ENCODE assay signal across 9 cellular contexts in the genomic region with DNA sequence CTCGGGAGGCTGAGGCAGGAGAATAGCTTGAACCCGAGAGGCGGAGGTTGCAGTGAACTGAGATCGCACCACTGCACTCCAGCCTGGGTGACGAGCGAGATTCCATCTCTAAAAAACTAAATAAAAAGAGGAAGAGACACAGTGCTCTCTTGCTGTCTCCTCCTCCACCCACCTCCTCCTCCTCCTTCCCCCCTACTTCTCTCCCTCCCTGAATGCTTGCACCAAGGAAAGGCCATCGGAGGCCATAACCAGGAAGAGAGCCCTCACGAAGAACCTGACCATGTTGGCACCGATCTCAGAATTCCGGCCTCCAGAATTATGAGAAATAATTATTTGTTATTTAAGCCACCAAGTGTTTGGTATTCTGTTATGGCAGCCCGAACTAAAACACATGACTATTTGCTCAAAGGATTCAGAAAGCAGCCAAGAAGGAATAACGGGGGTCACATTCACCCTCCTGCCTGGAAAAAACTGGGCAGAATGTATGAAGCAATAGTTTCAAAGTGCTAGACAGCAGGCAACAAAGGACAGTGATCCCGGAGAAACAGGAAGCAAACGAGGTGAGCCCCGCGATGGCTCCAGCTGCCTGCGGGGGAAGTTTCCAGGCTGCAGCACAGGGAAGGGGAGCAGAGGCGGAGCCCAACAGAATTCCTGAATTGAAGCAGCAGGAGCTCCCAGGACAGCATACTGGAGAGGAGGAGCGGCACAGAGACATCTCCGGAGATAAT. TPM values are rescaled to one million over a fixed set of nuclear protein-coding genes. Genes with fewer than 3 reads are reported as not detected.
A peak's percentile ranks its signal among the peaks of the same experiment; 100 is the strongest.
DNase-seq lines count a peak whose midpoint lies in the region; ATAC-seq and TF ChIP-seq lines count a peak whose summit lies in the region.
"Had no signal": no experiment of that assay in that cellular context is flagged by ENCODE, and none has a peak within 500 bp of the region (broad histone marks: within the 10 kb centered on the region; RNA-seq: fewer than 3 reads in every experiment).

No MANE protein-coding gene starts in this region.

- H3K27me3 ChIP-seq in liver (ENCODE audit: control insufficient read depth in 4 of 4, insufficient read depth in 4 of 4, low read length in 3 of 4) (no peaks in the 10 kb centered on the region), upper lobe of left lung (no peaks in the 10 kb centered on the region)

- no peaks in the 10 kb centered on the region for H3K36me3 ChIP-seq in liver (ENCODE audit: control insufficient read depth in 4 of 4, insufficient read depth in 3 of 4, low read depth in 1 of 4, low read length in 3 of 4)
- H3K36me3 ChIP-seq in upper lobe of left lung, result no peaks in the 10 kb centered on the region

- TF ChIP-seq EP300 in upper lobe of left lung (IDR thresholded peaks at IDR 0.05), result no peak

- peak in 1 of 2 donors; percentile 42 for TF ChIP-seq RAD21 in liver (IDR thresholded peaks at IDR 0.05)

- peak overlapping the region; percentile 18 to 68 for H3K9ac ChIP-seq in liver (ENCODE audit: low read depth in 1 of 2, low read length in 2 of 2)

- peak overlapping the region; percentile 91 for H3K27ac ChIP-seq in liver (ENCODE audit: low read depth in 1 of 2, low read length in 2 of 2)
- peak overlapping the region in 1 of 4 donors; percentile 38 for H3K27ac ChIP-seq in upper lobe of left lung

- no peak for TF ChIP-seq CTCF in choroid plexus epithelial cell (conservative IDR thresholded peaks at IDR 0.05; ENCODE audit: low read depth, low read length)
- no peak for TF ChIP-seq CTCF in liver (IDR thresholded peaks at IDR 0.05; ENCODE audit: low read depth, low read length, missing input control)
- TF ChIP-seq CTCF in upper lobe of left lung (IDR thresholded peaks at IDR 0.05), result no peak

- 32% methylated on average over 20 of the region's 20 CpGs for WGBS in liver
- 28 to 39% methylated on average over 20 of the region's 20 CpGs for WGBS in upper lobe of left lung, 2 donors

- peak; percentile 72 for ATAC-seq in Right ventricle myocardium inferior
- peak; percentile 9 to 79 for ATAC-seq in upper lobe of left lung (ENCODE audit: low FRiP score in 2 of 2)
- no peak for ATAC-seq in esophagus mucosa

- intact Hi-C loops in Right ventricle myocardium inferior (cut with DNase I), result no loop called here
- intact Hi-C loops in cardiac septum (cut with DNase I), result no loop called here

- no peaks in the 10 kb centered on the region for H3K9me3 ChIP-seq in liver (ENCODE audit: control insufficient read depth in 4 of 4, low read length in 3 of 4)
- no peaks in the 10 kb centered on the region for H3K9me3 ChIP-seq in upper lobe of left lung

- H3K4me1 ChIP-seq in liver (ENCODE audit: control insufficient read depth in 4 of 4, insufficient read depth in 4 of 4, low read length in 3 of 4) (peaks cover 4 to 23% (median 8%) of the 10 kb centered on the region in 4 donors), upper lobe of left lung (peaks cover 0 to 14% (median 6%) of the 10 kb centered on the region in 4 donors)

- no peak for TF ChIP-seq POLR2A in upper lobe of left lung (IDR thresholded peaks at IDR 0.05)

- H3K4me3 ChIP-seq in choroid plexus epithelial cell (ENCODE audit: low read depth, low read length) (peak overlapping the region; percentile 51), liver (ENCODE audit: low read depth in 1 of 3, low read length in 3 of 3) (peak overlapping the region; percentile 44 to 73 (median 59)), upper lobe of left lung (peak overlapping the region in 3 of 4 donors; percentile 28 to 44 (median 44))

- no peak for DNase-seq in Right ventricle myocardium inferior (ENCODE audit: missing footprints)
- no peak for DNase-seq in cardiac septum (ENCODE audit: low spot score)
- DNase-seq in choroid plexus epithelial cell (ENCODE audit: low read depth), result peak; percentile 45
- DNase-seq in upper lobe of left lung, result peak in 1 of 2 donors; percentile 53
- no peak for DNase-seq in NCI-H524 (lab: John Stamatoyannopoulos, UW)
- DNase-seq in NCI-H446 (lab: John Stamatoyannopoulos, UW), result no peak
- DNase-seq: CD4-positive, CD25-positive, alpha-beta regulatory T cell had no signal

TF ChIP-seq in liver, 16 proteins besides CTCF, POLR2A, EP300 and RAD21:
- TF ChIP-seq GABPA (IDR thresholded peaks at IDR 0.05 in 1 of 2, conservative IDR thresholded peaks at IDR 0.05 in 1 of 2), result peak; percentile 59 to 64
- no peak for TF ChIP-seq TAF1 (conservative IDR thresholded peaks at IDR 0.05)
- TF ChIP-seq NR2F2 (IDR thresholded peaks at IDR 0.05), result no peak
- TF ChIP-seq, protein P1, sequence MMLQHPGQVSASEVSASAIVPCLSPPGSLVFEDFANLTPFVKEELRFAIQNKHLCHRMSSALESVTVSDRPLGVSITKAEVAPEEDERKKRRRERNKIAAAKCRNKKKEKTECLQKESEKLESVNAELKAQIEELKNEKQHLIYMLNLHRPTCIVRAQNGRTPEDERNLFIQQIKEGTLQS (IDR thresholded peaks at IDR 0.05), result peak; percentile 37
- TF ChIP-seq JUND (IDR thresholded peaks at IDR 0.05), result peak in 1 of 2 donors; percentile 14
- no peak for TF ChIP-seq FOXA2 (IDR thresholded peaks at IDR 0.05)
- TF ChIP-seq SP1 (IDR thresholded peaks at IDR 0.05), result peak; percentile 67
- peak; percentile 89 for TF ChIP-seq YY1 (IDR thresholded peaks at IDR 0.05)
- TF ChIP-seq, protein P2, sequence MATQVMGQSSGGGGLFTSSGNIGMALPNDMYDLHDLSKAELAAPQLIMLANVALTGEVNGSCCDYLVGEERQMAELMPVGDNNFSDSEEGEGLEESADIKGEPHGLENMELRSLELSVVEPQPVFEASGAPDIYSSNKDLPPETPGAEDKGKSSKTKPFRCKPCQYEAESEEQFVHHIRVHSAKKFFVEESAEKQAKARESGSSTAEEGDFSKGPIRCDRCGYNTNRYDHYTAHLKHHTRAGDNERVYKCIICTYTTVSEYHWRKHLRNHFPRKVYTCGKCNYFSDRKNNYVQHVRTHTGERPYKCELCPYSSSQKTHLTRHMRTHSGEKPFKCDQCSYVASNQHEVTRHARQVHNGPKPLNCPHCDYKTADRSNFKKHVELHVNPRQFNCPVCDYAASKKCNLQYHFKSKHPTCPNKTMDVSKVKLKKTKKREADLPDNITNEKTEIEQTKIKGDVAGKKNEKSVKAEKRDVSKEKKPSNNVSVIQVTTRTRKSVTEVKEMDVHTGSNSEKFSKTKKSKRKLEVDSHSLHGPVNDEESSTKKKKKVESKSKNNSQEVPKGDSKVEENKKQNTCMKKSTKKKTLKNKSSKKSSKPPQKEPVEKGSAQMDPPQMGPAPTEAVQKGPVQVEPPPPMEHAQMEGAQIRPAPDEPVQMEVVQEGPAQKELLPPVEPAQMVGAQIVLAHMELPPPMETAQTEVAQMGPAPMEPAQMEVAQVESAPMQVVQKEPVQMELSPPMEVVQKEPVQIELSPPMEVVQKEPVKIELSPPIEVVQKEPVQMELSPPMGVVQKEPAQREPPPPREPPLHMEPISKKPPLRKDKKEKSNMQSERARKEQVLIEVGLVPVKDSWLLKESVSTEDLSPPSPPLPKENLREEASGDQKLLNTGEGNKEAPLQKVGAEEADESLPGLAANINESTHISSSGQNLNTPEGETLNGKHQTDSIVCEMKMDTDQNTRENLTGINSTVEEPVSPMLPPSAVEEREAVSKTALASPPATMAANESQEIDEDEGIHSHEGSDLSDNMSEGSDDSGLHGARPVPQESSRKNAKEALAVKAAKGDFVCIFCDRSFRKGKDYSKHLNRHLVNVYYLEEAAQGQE (IDR thresholded peaks at IDR 0.05), result peak; percentile 80
- TF ChIP-seq, protein P3, sequence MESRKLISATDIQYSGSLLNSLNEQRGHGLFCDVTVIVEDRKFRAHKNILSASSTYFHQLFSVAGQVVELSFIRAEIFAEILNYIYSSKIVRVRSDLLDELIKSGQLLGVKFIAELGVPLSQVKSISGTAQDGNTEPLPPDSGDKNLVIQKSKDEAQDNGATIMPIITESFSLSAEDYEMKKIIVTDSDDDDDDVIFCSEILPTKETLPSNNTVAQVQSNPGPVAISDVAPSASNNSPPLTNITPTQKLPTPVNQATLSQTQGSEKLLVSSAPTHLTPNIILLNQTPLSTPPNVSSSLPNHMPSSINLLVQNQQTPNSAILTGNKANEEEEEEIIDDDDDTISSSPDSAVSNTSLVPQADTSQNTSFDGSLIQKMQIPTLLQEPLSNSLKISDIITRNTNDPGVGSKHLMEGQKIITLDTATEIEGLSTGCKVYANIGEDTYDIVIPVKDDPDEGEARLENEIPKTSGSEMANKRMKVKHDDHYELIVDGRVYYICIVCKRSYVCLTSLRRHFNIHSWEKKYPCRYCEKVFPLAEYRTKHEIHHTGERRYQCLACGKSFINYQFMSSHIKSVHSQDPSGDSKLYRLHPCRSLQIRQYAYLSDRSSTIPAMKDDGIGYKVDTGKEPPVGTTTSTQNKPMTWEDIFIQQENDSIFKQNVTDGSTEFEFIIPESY (IDR thresholded peaks at IDR 0.05), result peak; percentile 48
- TF ChIP-seq FOXA1 (IDR thresholded peaks at IDR 0.05), result no peak
- TF ChIP-seq HNF4G (IDR thresholded peaks at IDR 0.05), result no peak
- TF ChIP-seq, protein P4, sequence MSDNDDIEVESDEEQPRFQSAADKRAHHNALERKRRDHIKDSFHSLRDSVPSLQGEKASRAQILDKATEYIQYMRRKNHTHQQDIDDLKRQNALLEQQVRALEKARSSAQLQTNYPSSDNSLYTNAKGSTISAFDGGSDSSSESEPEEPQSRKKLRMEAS (IDR thresholded peaks at IDR 0.05), result peak; percentile 72
- TF ChIP-seq HNF4A (conservative IDR thresholded peaks at IDR 0.05), result peak; percentile 67 to 77
- peak; percentile 21 to 71 for TF ChIP-seq EGR1 (IDR thresholded peaks at IDR 0.05; ENCODE audit: low read depth in 2 of 2)
- peak; percentile 87 to 93 for TF ChIP-seq RXRA (IDR thresholded peaks at IDR 0.05)

RNA-seq across cellular contexts. Expression of a gene that starts 35.8 kb away (rescaled TPM):
- total RNA-seq in Right ventricle myocardium inferior (not detected), cardiac septum (not detected), liver (not detected), upper lobe of left lung (10 to 100 TPM in 2 of 6 donors, 1 to 10 TPM in 3, under 1 TPM in 1; 0.46 to 27.4 (median 7.9) TPM), esophagus mucosa (0.24 TPM)
- not detected for polyA plus RNA-seq in liver
- total RNA-seq: CD4-positive, CD25-positive, alpha-beta regulatory T cell had no signal
- polyA plus RNA-seq: CD4-positive, CD25-positive, alpha-beta regulatory T cell had no signal

RNA-seq across cellular contexts. Expression of a gene that starts 36.0 kb away (rescaled TPM):
- 13.8 TPM for total RNA-seq in Right ventricle myocardium inferior
- total RNA-seq in cardiac septum, result 19.1 TPM
- 10 to 100 TPM in 1 of 2 donors, 1 to 10 TPM in 1; 9.8 to 10.4 TPM for total RNA-seq in liver
- polyA plus RNA-seq in liver, result 10 to 100 TPM; 11.4 to 14.8 TPM
- 10 to 100 TPM; 13.2 to 26.6 (median 17.6) TPM for total RNA-seq in upper lobe of left lung
- 20.0 TPM for total RNA-seq in esophagus mucosa

RNA-seq across cellular contexts. Expression of a gene that starts 36.7 kb away (rescaled TPM):
- 11.9 TPM for total RNA-seq in Right ventricle myocardium inferior
- total RNA-seq in cardiac septum, result 11.1 TPM
- total RNA-seq in liver, result 10 to 100 TPM; 13.0 to 18.3 TPM
- 10 to 100 TPM in 1 of 2 donors, 1 to 10 TPM in 1; 8.6 to 37.4 TPM for polyA plus RNA-seq in liver
- 10 to 100 TPM; 11.1 to 35.5 (median 15.8) TPM for total RNA-seq in upper lobe of left lung
- total RNA-seq in esophagus mucosa, result 15.6 TPM
